ENCODE assay signal across 8 cellular contexts in the genomic region with DNA sequence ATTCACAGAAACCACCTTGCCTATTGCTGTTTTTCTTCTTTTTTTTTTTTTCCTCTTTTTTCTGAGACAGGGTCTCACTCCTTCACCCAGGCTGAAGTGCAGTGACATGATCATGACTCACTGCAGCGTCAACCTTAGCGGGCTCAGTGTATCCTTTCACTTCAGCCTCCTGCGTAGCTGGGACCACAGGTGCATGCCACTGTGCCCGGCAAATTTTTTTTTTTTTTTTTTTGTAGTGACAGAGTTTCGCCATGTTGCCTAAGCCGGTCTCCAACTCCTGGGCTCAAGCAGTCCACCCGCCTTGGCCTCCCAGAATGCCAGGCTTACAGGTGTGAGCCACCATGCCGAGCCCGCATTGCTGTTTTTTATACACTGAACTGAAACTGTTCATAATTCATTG. TPM values are rescaled to one million over a fixed set of nuclear protein-coding genes. Genes with fewer than 3 reads are reported as not detected.
DNase-seq lines count a peak whose midpoint lies in the region; ATAC-seq lines count a peak whose summit lies in the region.

No MANE protein-coding gene starts in this region.

- H3K27me3 Mint-ChIP-seq in stimulated activated naive CD8-positive, alpha-beta T cell treated with anti-CD3 and anti-CD28 coated beads, Interleukin-15, amount 100 ng/mL, for 72 hours: no peaks in the 10 kb centered on the region

- no peaks in the 10 kb centered on the region for H3K9me3 Mint-ChIP-seq in stimulated activated naive CD8-positive, alpha-beta T cell treated with anti-CD3 and anti-CD28 coated beads, Interleukin-15, amount 100 ng/mL, for 72 hours

- ATAC-seq in stimulated activated naive CD8-positive, alpha-beta T cell treated with anti-CD3 and anti-CD28 coated beads, Interleukin-15, amount 100 ng/mL, for 72 hours: peak; percentile 90
- ATAC-seq in left colon: no peak

- peak overlapping the region; percentile 27 to 72 for H3K4me3 Mint-ChIP-seq in stimulated activated naive CD8-positive, alpha-beta T cell treated with anti-CD3 and anti-CD28 coated beads, Interleukin-15, amount 100 ng/mL, for 72 hours

- peaks cover 96% of the 10 kb centered on the region for H3K4me1 Mint-ChIP-seq in stimulated activated naive CD8-positive, alpha-beta T cell treated with anti-CD3 and anti-CD28 coated beads, Interleukin-15, amount 100 ng/mL, for 72 hours

- intact Hi-C loops in left colon (cut with DNase I, micrococcal nuclease): no loop called here

- peak overlapping the region; percentile 83 to 96 for H3K27ac Mint-ChIP-seq in stimulated activated naive CD8-positive, alpha-beta T cell treated with anti-CD3 and anti-CD28 coated beads, Interleukin-15, amount 100 ng/mL, for 72 hours

- DNase-seq in NCI-H2029 (lab: John Stamatoyannopoulos, UW) (peak; percentile 17), NCI-H2029 treated with DMSO at 0.1 percent for 48 hours (lab: John Stamatoyannopoulos, UW) (no peak), T-helper 9 cell (peak; percentile 57), dermis blood vessel endothelial cell (peak; percentile 59), left colon (no peak), Kasumi-1 (lab: John Stamatoyannopoulos, UW) (no peak), middle frontal gyrus (ENCODE audit: extremely low spot score, low spot score) (no peak)
- DNase-seq in stimulated activated naive CD8-positive, alpha-beta T cell treated with anti-CD3 and anti-CD28 coated beads, Interleukin-15, amount 100 ng/mL, for 72 hours: peak; percentile 42 to 59

RNA-seq across cellular contexts. Expression of gene MAP3K1, which starts 13.8 kb away (rescaled TPM):
- total RNA-seq in dermis blood vessel endothelial cell (50.5 and 55.1 TPM in 2 replicates), left colon (10 to 100 TPM in 1 of 2 donors, 1 to 10 TPM in 1; 9.4 to 12.5 TPM)

Comparison
In these comparisons a context has a peak if more than half of its experiments do, and no peak if none do; other contexts are left out.
1. DNase-seq: peak in NCI-H2029 (single experiment), T-helper 9 cell (single experiment), dermis blood vessel endothelial cell (single experiment) and stimulated activated naive CD8-positive, alpha-beta T cell treated with anti-CD3 and anti-CD28 coated beads, Interleukin-15, amount 100 ng/mL, for 72 hours (2 of 2); none in NCI-H2029 treated with DMSO at 0.1 percent for 48 hours (single experiment), left colon (0 of 2), Kasumi-1 (0 of 2) and middle frontal gyrus (single experiment).